ENCODE assay signal across 21 cellular contexts in the genomic region with DNA sequence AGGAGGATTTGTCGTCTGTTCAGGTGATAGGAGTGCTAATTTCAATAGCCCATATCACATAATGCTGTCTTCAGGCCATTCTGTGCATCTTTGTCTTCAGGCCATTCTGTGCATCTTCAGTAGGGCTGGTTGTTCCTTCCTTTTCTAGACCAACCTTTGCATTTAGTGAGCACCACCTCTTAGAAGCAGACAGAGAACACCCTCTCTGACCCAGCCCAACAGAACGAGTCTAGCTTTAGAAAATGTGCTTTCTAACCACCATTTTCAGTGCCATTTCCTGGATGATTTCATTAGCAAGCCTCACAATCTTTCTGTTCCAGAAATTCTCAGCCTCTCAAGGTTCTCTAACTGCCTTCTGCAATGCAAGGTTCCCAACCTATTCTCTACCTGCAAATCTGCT.
DNase-seq lines count a peak whose midpoint lies in the region; ATAC-seq and TF ChIP-seq lines count a peak whose summit lies in the region.
"Had no signal": no experiment of that assay in that cellular context is flagged by ENCODE, and none has a peak within 500 bp of the region (broad histone marks: within the 10 kb centered on the region; RNA-seq: fewer than 3 reads in every experiment).

No MANE protein-coding gene starts in this region.

- TF ChIP-seq CTCF in neural progenitor cell (IDR thresholded peaks at IDR 0.05) = no peak
- no peak for TF ChIP-seq CTCF in mesothelial cell of epicardium (IDR thresholded peaks at IDR 0.05; ENCODE audit: unreplicated experiment)
- no peak for TF ChIP-seq CTCF in gastroesophageal sphincter (IDR thresholded peaks at IDR 0.05)

- H3K79me2 ChIP-seq in neural progenitor cell (ENCODE audit: low read depth) = no peaks in the 10 kb centered on the region

- no peaks in the 10 kb centered on the region for H3K36me3 Mint-ChIP-seq in neural progenitor cell
- no peaks in the 10 kb centered on the region for H3K36me3 Mint-ChIP-seq in mesothelial cell of epicardium
- H3K36me3 Mint-ChIP-seq: activated naive CD4-positive, alpha-beta T cell treated with anti-CD3 and anti-CD28 coated beads, Interleukin-2, amount 50 U/mL, for 72 hours had no signal

- H3K9me3 ChIP-seq in neural progenitor cell (ENCODE audit: low read depth) (no peaks in the 10 kb centered on the region), gastroesophageal sphincter (no peaks in the 10 kb centered on the region)
- H3K9me3 ChIP-seq: Caco-2, spleen, testis had no signal

- H3K4me3 Mint-ChIP-seq in neural progenitor cell (no peak overlapping the region), mesothelial cell of epicardium (no peak overlapping the region)
- H3K4me3 Mint-ChIP-seq: activated CD8-positive, alpha-beta T cell treated with anti-CD3 and anti-CD28 coated beads for 36 hours; activated T-cell treated with anti-CD3 and anti-CD28 coated beads, Interleukin-2, amount 50 U/mL, for 4 hours; neural crest cell had no signal

- peak; percentile 76 for ATAC-seq in GM21723 (IDR thresholded peaks at IDR 0.05; ENCODE audit: unreplicated experiment)
- ATAC-seq in HG03066 (IDR thresholded peaks at IDR 0.05; ENCODE audit: low read depth, unreplicated experiment) = peak; percentile 84
- no peak for ATAC-seq in gastroesophageal sphincter
- ATAC-seq: activated CD8-positive, alpha-beta T cell treated with anti-CD3 and anti-CD28 coated beads for 36 hours; activated naive CD4-positive, alpha-beta T cell treated with anti-CD3 and anti-CD28 coated beads, Interleukin-2, amount 50 U/mL, for 72 hours; activated T-cell treated with anti-CD3 and anti-CD28 coated beads, Interleukin-2, amount 50 U/mL, for 4 hours had no signal

- TF ChIP-seq EP300 in gastroesophageal sphincter (IDR thresholded peaks at IDR 0.05) = no peak

- H3K4me1 Mint-ChIP-seq in neural progenitor cell (no peaks in the 10 kb centered on the region), mesothelial cell of epicardium (peaks cover 12% of the 10 kb centered on the region)
- H3K4me1 Mint-ChIP-seq: neural crest cell had no signal

- H2AFZ ChIP-seq in neural progenitor cell (replicated peaks) = peak overlapping the region; percentile 68

- no peaks in the 10 kb centered on the region for H3F3A ChIP-seq in neural progenitor cell (ENCODE audit: low read depth)

- no peaks in the 10 kb centered on the region for H4K20me1 ChIP-seq in neural progenitor cell (ENCODE audit: low read depth)

- WGBS in gastroesophageal sphincter (ENCODE audit: low coverage in 1 of 2), 2 donors = 71 to 75% methylated on average over 1 to 2 of the region's 2 CpGs

- peak; percentile 9 for DNase-seq in GM19238 (ENCODE audit: insufficient read length, low spot score)
- no peak for DNase-seq in neural progenitor cell (ENCODE audit: low spot score)
- DNase-seq in mesothelial cell of epicardium (ENCODE audit: low spot score in 2 of 2, unreplicated experiment in 2 of 2) = no peak
- no peak for DNase-seq in NCI-H128 (lab: John Stamatoyannopoulos, UW; ENCODE audit: unreplicated experiment)
- DNase-seq: activated CD8-positive, alpha-beta T cell treated with anti-CD3 and anti-CD28 coated beads for 36 hours; activated T-cell treated with anti-CD3 and anti-CD28 coated beads, Interleukin-2, amount 50 U/mL, for 4 hours; AML-193; Caco-2; foreskin fibroblast; midbrain; NCI-H146; NCI-H2227 treated with DMSO at 0.1 percent for 48 hours; spleen; testis; WERI-Rb-1 had no signal

- H3K27me3 ChIP-seq in neural progenitor cell (no peaks in the 10 kb centered on the region), gastroesophageal sphincter (no peaks in the 10 kb centered on the region)
- H3K27me3 ChIP-seq: spleen, testis had no signal

- H3K9me3 Mint-ChIP-seq in neural progenitor cell (no peaks in the 10 kb centered on the region), mesothelial cell of epicardium (no peaks in the 10 kb centered on the region)
- H3K9me3 Mint-ChIP-seq: activated CD8-positive, alpha-beta T cell treated with anti-CD3 and anti-CD28 coated beads for 36 hours; activated naive CD4-positive, alpha-beta T cell treated with anti-CD3 and anti-CD28 coated beads, Interleukin-2, amount 50 U/mL, for 72 hours; activated T-cell treated with anti-CD3 and anti-CD28 coated beads, Interleukin-2, amount 50 U/mL, for 4 hours; neural crest cell had no signal

- H3K27ac Mint-ChIP-seq in neural progenitor cell (no peak overlapping the region), mesothelial cell of epicardium (no peak overlapping the region)
- H3K27ac Mint-ChIP-seq: activated CD8-positive, alpha-beta T cell treated with anti-CD3 and anti-CD28 coated beads for 36 hours; activated naive CD4-positive, alpha-beta T cell treated with anti-CD3 and anti-CD28 coated beads, Interleukin-2, amount 50 U/mL, for 72 hours had no signal

- no peaks in the 10 kb centered on the region for H3K4me1 ChIP-seq in neural progenitor cell
- no peaks in the 10 kb centered on the region for H3K4me1 ChIP-seq in gastroesophageal sphincter
- H3K4me1 ChIP-seq: Caco-2, spleen, testis had no signal

- H3K27ac ChIP-seq in neural progenitor cell = no peak overlapping the region
- no peak overlapping the region for H3K27ac ChIP-seq in gastroesophageal sphincter
- H3K27ac ChIP-seq: coronary artery, spleen, testis, WERI-Rb-1 had no signal

- H3K27me3 Mint-ChIP-seq in neural progenitor cell (ENCODE audit: insufficient read depth, low read depth) (no peaks in the 10 kb centered on the region), mesothelial cell of epicardium (ENCODE audit: low read depth) (peaks cover 10% of the 10 kb centered on the region)

- H3K9ac ChIP-seq in neural progenitor cell = no peak overlapping the region

- H3K4me2 ChIP-seq in neural progenitor cell = no peak overlapping the region

- no peak overlapping the region for H3K4me3 ChIP-seq in neural progenitor cell
- no peak overlapping the region for H3K4me3 ChIP-seq in gastroesophageal sphincter
- H3K4me3 ChIP-seq: coronary artery, spleen, testis had no signal

- no peaks in the 10 kb centered on the region for H3K36me3 ChIP-seq in neural progenitor cell
- no peaks in the 10 kb centered on the region for H3K36me3 ChIP-seq in gastroesophageal sphincter
- H3K36me3 ChIP-seq: spleen, WERI-Rb-1 had no signal

- no peak for TF ChIP-seq POLR2A in gastroesophageal sphincter (IDR thresholded peaks at IDR 0.05)
